8 cellular contexts compared by ENCODE assay signal in the genomic region with DNA sequence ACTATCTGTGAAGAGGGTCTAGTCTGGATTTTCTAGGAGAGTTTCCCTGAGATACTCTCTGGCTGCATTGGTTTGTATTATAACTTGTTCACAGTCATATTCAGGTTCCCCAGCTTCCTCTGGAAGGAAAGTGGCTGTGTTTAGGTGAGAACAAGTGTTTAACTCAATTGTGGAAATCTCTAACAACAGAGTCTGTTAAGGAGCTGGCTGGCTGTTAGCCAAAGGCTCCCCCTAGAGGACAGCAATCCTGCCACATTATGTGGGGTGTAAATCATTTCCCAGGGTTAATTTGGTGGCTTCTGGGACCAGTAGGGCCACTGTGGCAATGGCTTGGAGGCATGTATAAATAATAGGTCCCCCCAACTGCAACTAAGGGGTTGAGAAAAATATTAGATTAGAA. TPM values are rescaled to one million over a fixed set of nuclear protein-coding genes. Genes with fewer than 3 reads are reported as not detected.
DNase-seq lines count a peak whose midpoint lies in the region; ATAC-seq and TF ChIP-seq lines count a peak whose summit lies in the region.

No MANE protein-coding gene starts in this region.

- no peaks in the 10 kb centered on the region for H3K9me3 ChIP-seq in OCI-LY7 (ENCODE audit: low read length)
- no peaks in the 10 kb centered on the region for H3K9me3 ChIP-seq in upper lobe of right lung

- DNase-seq in OCI-LY7 (ENCODE audit: low spot score) (peak; percentile 59), head of caudate nucleus (peak in 36 of 42 donors; percentile 7 to 69 (median 38)), upper lobe of right lung (no peak)
- DNase-seq in activated naive CD4-positive, alpha-beta T cell treated with Interleukin-2 at 50 U/mL for 16 hours, result no peak

- ATAC-seq in upper lobe of right lung (peak; percentile 66), GM18519 (IDR thresholded peaks at IDR 0.05; ENCODE audit: low FRiP score, unreplicated experiment) (no peak), GM18511 (IDR thresholded peaks at IDR 0.05; ENCODE audit: unreplicated experiment) (no peak)

- no peak overlapping the region for H3K27ac ChIP-seq in 22Rv1
- H3K27ac ChIP-seq in OCI-LY7 (ENCODE audit: low read depth, low read length, poor library complexity, severe bottlenecking), result no peak overlapping the region
- H3K27ac ChIP-seq in upper lobe of right lung, result no peak overlapping the region

- H3K9me2 ChIP-seq in OCI-LY7 (ENCODE audit: insufficient read depth, low read length), result no peaks in the 10 kb centered on the region

- no peaks in the 10 kb centered on the region for H3K27me3 ChIP-seq in upper lobe of right lung

- no peaks in the 10 kb centered on the region for H4K20me1 ChIP-seq in OCI-LY7 (ENCODE audit: insufficient read depth, low read length)

- BruUV-seq in OCI-LY7 (replicated peaks; lab: Mats Ljungman, UMichigan), result no TSS peak

- H3K4me1 ChIP-seq in OCI-LY7 (ENCODE audit: insufficient read depth, low read length, poor library complexity, severe bottlenecking) (peaks cover 8% of the 10 kb centered on the region), upper lobe of right lung (no peaks in the 10 kb centered on the region)

- no peak overlapping the region for H2AFZ ChIP-seq in OCI-LY7 (ENCODE audit: low read length)

- no peak overlapping the region for H3K4me2 ChIP-seq in OCI-LY7 (ENCODE audit: low read length)

- H3K36me3 ChIP-seq in OCI-LY7 (ENCODE audit: insufficient read depth, low read length) (no peaks in the 10 kb centered on the region), upper lobe of right lung (no peaks in the 10 kb centered on the region)

- CTCF ChIA-PET in OCI-LY7 (lab: Charles Lee; ENCODE audit: unreplicated experiment), result interaction anchor here (1.0 to 1.5 kb wide), 2 partner anchors 11 to 141 kb away, joined by 3 read pairs; no protein-coding TSS in a partner anchor

- intact Hi-C loops in OCI-LY7 (cut with micrococcal nuclease; ENCODE audit: unreplicated experiment) (loop anchor here (10.0 kb wide), 1 partner anchor 409 kb away; a partner anchor contains a TSS), head of caudate nucleus (cut with DNase I) (no loop called here), upper lobe of right lung (cut with DNase I) (no loop called here)

- no peak overlapping the region for H3K4me3 ChIP-seq in OCI-LY7 (ENCODE audit: low read depth, low read length, poor library complexity, severe bottlenecking)
- H3K4me3 ChIP-seq in upper lobe of right lung, result no peak overlapping the region

- POLR2A ChIA-PET in OCI-LY7 (lab: Charles Lee), result interaction anchor here (1.0 to 1.6 kb wide), 2 partner anchors 138 to 279 kb away, joined by 4 read pairs; no protein-coding TSS in a partner anchor

- TF ChIP-seq CTCF in 22Rv1 (IDR thresholded peaks at IDR 0.05), result peak; percentile 43
- peak; percentile 71 for TF ChIP-seq CTCF in GM12872 (IDR thresholded peaks at IDR 0.05; ENCODE audit: insufficient read depth, low read depth, low read length)
- TF ChIP-seq CTCF in OCI-LY7 (conservative IDR thresholded peaks at IDR 0.05; ENCODE audit: low read length), result peak; percentile 89
- peak; percentile 38 for TF ChIP-seq CTCF in upper lobe of right lung (IDR thresholded peaks at IDR 0.05)

- H3K79me2 ChIP-seq in OCI-LY7 (ENCODE audit: insufficient read depth, low read depth, low read length), result no peaks in the 10 kb centered on the region

RNA-seq across cellular contexts. Expression of a gene that starts 18.4 kb away (rescaled TPM):
- not detected in 2 replicates for total RNA-seq in OCI-LY7 (2014; rRNA removed; shearing (Covaris generic))
- total RNA-seq in OCI-LY7 (2022) (not detected in 2 replicates), upper lobe of right lung (not detected)

RNA-seq across cellular contexts. Expression of a gene that starts 32.8 kb away (rescaled TPM):
- total RNA-seq in OCI-LY7 (2014; rRNA removed; shearing (Covaris generic)), result 0.26 and 0.54 TPM in 2 replicates
- total RNA-seq in OCI-LY7 (2022) (1.1 and 2.4 TPM in 2 replicates), upper lobe of right lung (184 TPM)

RNA-seq across cellular contexts. Expression of a gene that starts 50.8 kb away (rescaled TPM):
- 0.15 TPM in 1 of 2 replicates, not detected in the other for total RNA-seq in OCI-LY7 (2014; rRNA removed; shearing (Covaris generic))
- total RNA-seq in OCI-LY7 (2022) (0.18 TPM in 1 of 2 replicates, not detected in the other), upper lobe of right lung (10.3 TPM)

Comparison
In these comparisons a context has a peak if more than half of its experiments do, and no peak if none do; other contexts are left out.
1. CTCF ChIP-seq: peak in every context shown above with its lines; median percentile 89 in OCI-LY7; 71 in GM12872; 43 in 22Rv1; 38 in upper lobe of right lung.
2. DNase-seq: peak in OCI-LY7 (single experiment) and head of caudate nucleus (36 of 42); none in upper lobe of right lung (single experiment) and activated naive CD4-positive, alpha-beta T cell treated with Interleukin-2 at 50 U/mL for 16 hours (single experiment).
3. RNA of a gene that starts 32.8 kb away (total RNA-seq): 184 TPM in upper lobe of right lung (single experiment); 0.26 to 2.4 TPM in OCI-LY7; every median in the first group is over 10 times any median in the second.